In the genomic region with DNA sequence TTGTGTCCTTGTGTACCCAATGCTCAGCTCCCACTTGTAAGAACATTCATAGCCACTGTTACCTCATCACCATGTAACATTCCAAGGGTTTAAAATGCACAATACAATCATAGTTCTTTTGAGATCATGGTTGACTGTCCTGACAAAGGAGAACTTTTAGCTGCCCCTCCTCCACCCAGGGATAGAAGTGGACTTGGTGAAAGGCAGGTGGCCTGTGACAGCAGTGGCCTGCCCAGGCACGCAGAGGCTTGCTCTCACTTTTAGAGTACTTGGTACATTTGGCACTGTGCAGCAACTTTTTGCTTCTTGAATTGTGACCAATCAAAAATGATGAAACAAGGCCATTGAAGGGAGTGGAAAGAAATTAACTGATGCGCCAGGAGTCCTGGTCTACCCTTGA, we compare ENCODE assay signal across 14 cellular contexts.
A peak's percentile ranks its signal among the peaks of the same experiment; 100 is the strongest.
DNase-seq lines count a peak whose midpoint lies in the region; ATAC-seq and TF ChIP-seq lines count a peak whose summit lies in the region.
"Had no signal": no experiment of that assay in that cellular context is flagged by ENCODE, and none has a peak within 500 bp of the region (broad histone marks: within the 10 kb centered on the region; RNA-seq: fewer than 3 reads in every experiment).

No MANE protein-coding gene starts in this region.

- intact Hi-C loops in activated T-helper 2 cell treated with anti-CD3 and anti-CD28 coated beads, Interferon-gamma antibody, Interleukin-2, Interleukin-4, amounts not matched to agents 10 μg/mL and 5 μg/mL and 100 μg/mL, durations not matched to agents 14 hours and 24 hours and 36 hours (cut with micrococcal nuclease), result no loop called here
- intact Hi-C loops in natural killer cell (cut with micrococcal nuclease) (no loop called here), mucosa of descending colon (cut with DNase I, micrococcal nuclease) (no loop called here)

- no peak overlapping the region for H3K4me3 ChIP-seq in mucosa of descending colon
- H3K4me3 ChIP-seq: breast epithelium, uterus had no signal

- H3K27me3 Mint-ChIP-seq in T-helper 2 cell treated with Interferon-gamma antibody and Interleukin-4, amounts not matched to agents 5 μg/mL and 100 μg/mL, for 36 hours (ENCODE audit: low read depth), result no peaks in the 10 kb centered on the region
- H3K27me3 Mint-ChIP-seq in IgD-negative memory B cell (peaks cover 2% of the 10 kb centered on the region), natural killer cell (ENCODE audit: low read depth in 2 of 2) (no peaks in the 10 kb centered on the region)
- H3K27me3 Mint-ChIP-seq in activated T-helper 2 cell treated with anti-CD3 and anti-CD28 coated beads, Interferon-gamma antibody, Interleukin-2, Interleukin-4, amounts not matched to agents 10 μg/mL and 5 μg/mL and 100 μg/mL, durations not matched to agents 14 hours and 24 hours and 36 hours (ENCODE audit: low read depth), result no peaks in the 10 kb centered on the region

- no peaks in the 10 kb centered on the region for H3K4me1 ChIP-seq in mucosa of descending colon (ENCODE audit: low read depth)
- H3K4me1 ChIP-seq: breast epithelium had no signal

- H3K36me3 Mint-ChIP-seq in T-helper 2 cell treated with Interferon-gamma antibody and Interleukin-4, amounts not matched to agents 5 μg/mL and 100 μg/mL, for 36 hours (ENCODE audit: low read depth), result peaks cover 50% of the 10 kb centered on the region
- peaks cover 11% of the 10 kb centered on the region for H3K36me3 Mint-ChIP-seq in IgD-negative memory B cell
- H3K36me3 Mint-ChIP-seq in activated T-helper 2 cell treated with anti-CD3 and anti-CD28 coated beads, Interferon-gamma antibody, Interleukin-2, Interleukin-4, amounts not matched to agents 10 μg/mL and 5 μg/mL and 100 μg/mL, durations not matched to agents 14 hours and 24 hours and 36 hours (ENCODE audit: low read depth), result peaks cover 50% of the 10 kb centered on the region
- peaks cover 7% of the 10 kb centered on the region for H3K36me3 Mint-ChIP-seq in natural killer cell

- no peaks in the 10 kb centered on the region for H3K9me3 ChIP-seq in mucosa of descending colon
- H3K9me3 ChIP-seq: breast epithelium, uterus had no signal

- H3K4me1 Mint-ChIP-seq in T-helper 2 cell treated with Interferon-gamma antibody and Interleukin-4, amounts not matched to agents 5 μg/mL and 100 μg/mL, for 36 hours (ENCODE audit: low read depth), result peaks cover 70% of the 10 kb centered on the region
- peaks cover 44 to 80% (median 73%) of the 10 kb centered on the region in 3 donors for H3K4me1 Mint-ChIP-seq in IgD-negative memory B cell
- H3K4me1 Mint-ChIP-seq in activated T-helper 2 cell treated with anti-CD3 and anti-CD28 coated beads, Interferon-gamma antibody, Interleukin-2, Interleukin-4, amounts not matched to agents 10 μg/mL and 5 μg/mL and 100 μg/mL, durations not matched to agents 14 hours and 24 hours and 36 hours (ENCODE audit: low read depth), result peaks cover 78% of the 10 kb centered on the region
- peaks cover 93 to 95% of the 10 kb centered on the region in 2 donors for H3K4me1 Mint-ChIP-seq in natural killer cell

- H3K27ac Mint-ChIP-seq in T-helper 2 cell treated with Interferon-gamma antibody and Interleukin-4, amounts not matched to agents 5 μg/mL and 100 μg/mL, for 36 hours, result peak overlapping the region; percentile 75
- peak overlapping the region; percentile 79 to 90 (median 86) for H3K27ac Mint-ChIP-seq in IgD-negative memory B cell
- H3K27ac Mint-ChIP-seq in activated T-helper 2 cell treated with anti-CD3 and anti-CD28 coated beads, Interferon-gamma antibody, Interleukin-2, Interleukin-4, amounts not matched to agents 10 μg/mL and 5 μg/mL and 100 μg/mL, durations not matched to agents 14 hours and 24 hours and 36 hours, result peak overlapping the region; percentile 1
- peak overlapping the region; percentile 91 to 98 for H3K27ac Mint-ChIP-seq in natural killer cell

- no peak for DNase-seq in T-helper 2 cell treated with Interferon-gamma antibody and Interleukin-4, amounts not matched to agents 5 μg/mL and 100 μg/mL, for 36 hours (ENCODE audit: low spot score)
- DNase-seq in T-helper 2 cell (no peak), natural killer cell (no peak), mucosa of descending colon (no peak)
- no peak for DNase-seq in activated T-helper 2 cell treated with anti-CD3 and anti-CD28 coated beads, Interferon-gamma antibody, Interleukin-2, Interleukin-4, amounts not matched to agents 10 μg/mL and 5 μg/mL and 100 μg/mL, durations not matched to agents 14 hours and 24 hours and 36 hours (ENCODE audit: low spot score)
- DNase-seq in stimulated activated CD4-positive, alpha-beta T cell treated with anti-CD3 and anti-CD28 coated beads, Interleukin-15, amount 100 ng/mL, for 24 hours, result no peak
- DNase-seq: DND-41; NCI-H1092 treated with DMSO at 0.1 percent for 48 hours; NCI-H774; stimulated activated CD8-positive, alpha-beta memory T cell treated with anti-CD3 and anti-CD28 coated beads, Interleukin-4, amount 100 ng/mL, for 48 hours; uterus had no signal

- H3K4me3 Mint-ChIP-seq in T-helper 2 cell treated with Interferon-gamma antibody and Interleukin-4, amounts not matched to agents 5 μg/mL and 100 μg/mL, for 36 hours, result peak overlapping the region; percentile 66
- peak overlapping the region in 3 of 4 donors; percentile 3 to 30 (median 3) for H3K4me3 Mint-ChIP-seq in IgD-negative memory B cell
- H3K4me3 Mint-ChIP-seq in activated T-helper 2 cell treated with anti-CD3 and anti-CD28 coated beads, Interferon-gamma antibody, Interleukin-2, Interleukin-4, amounts not matched to agents 10 μg/mL and 5 μg/mL and 100 μg/mL, durations not matched to agents 14 hours and 24 hours and 36 hours (ENCODE audit: low read depth), result no peak overlapping the region
- H3K4me3 Mint-ChIP-seq in natural killer cell, result peak overlapping the region; percentile 46

- TF ChIP-seq CTCF in natural killer cell (IDR thresholded peaks at IDR 0.05) (no peak), mucosa of descending colon (IDR thresholded peaks at IDR 0.05) (no peak)

- no peaks in the 10 kb centered on the region for H3K36me3 ChIP-seq in mucosa of descending colon (ENCODE audit: low read depth)
- H3K36me3 ChIP-seq: breast epithelium, uterus had no signal

- H3K9me3 Mint-ChIP-seq in T-helper 2 cell treated with Interferon-gamma antibody and Interleukin-4, amounts not matched to agents 5 μg/mL and 100 μg/mL, for 36 hours, result peaks cover 3% of the 10 kb centered on the region
- H3K9me3 Mint-ChIP-seq in IgD-negative memory B cell (no peaks in the 10 kb centered on the region), natural killer cell (no peaks in the 10 kb centered on the region)
- no peaks in the 10 kb centered on the region for H3K9me3 Mint-ChIP-seq in activated T-helper 2 cell treated with anti-CD3 and anti-CD28 coated beads, Interferon-gamma antibody, Interleukin-2, Interleukin-4, amounts not matched to agents 10 μg/mL and 5 μg/mL and 100 μg/mL, durations not matched to agents 14 hours and 24 hours and 36 hours

- ATAC-seq in natural killer cell, result no peak
- no peak for ATAC-seq in HG03520 (IDR thresholded peaks at IDR 0.05; ENCODE audit: unreplicated experiment)
- ATAC-seq in mucosa of descending colon, result no peak

Comparison
In these comparisons a context has a peak if more than half of its experiments do, and no peak if none do; other contexts are left out.
1. H3K27ac Mint-ChIP-seq: peak in every context shown above with its lines; median percentile 94 in natural killer cell; 86 in IgD-negative memory B cell; 75 in T-helper 2 cell treated with Interferon-gamma antibody and Interleukin-4, amounts not matched to agents 5 μg/mL and 100 μg/mL, for 36 hours; 1 in activated T-helper 2 cell treated with anti-CD3 and anti-CD28 coated beads, Interferon-gamma antibody, Interleukin-2, Interleukin-4, amounts not matched to agents 10 μg/mL and 5 μg/mL and 100 μg/mL, durations not matched to agents 14 hours and 24 hours and 36 hours.